Comparison of ENCODE assay signal across 15 cellular contexts in the genomic region with DNA sequence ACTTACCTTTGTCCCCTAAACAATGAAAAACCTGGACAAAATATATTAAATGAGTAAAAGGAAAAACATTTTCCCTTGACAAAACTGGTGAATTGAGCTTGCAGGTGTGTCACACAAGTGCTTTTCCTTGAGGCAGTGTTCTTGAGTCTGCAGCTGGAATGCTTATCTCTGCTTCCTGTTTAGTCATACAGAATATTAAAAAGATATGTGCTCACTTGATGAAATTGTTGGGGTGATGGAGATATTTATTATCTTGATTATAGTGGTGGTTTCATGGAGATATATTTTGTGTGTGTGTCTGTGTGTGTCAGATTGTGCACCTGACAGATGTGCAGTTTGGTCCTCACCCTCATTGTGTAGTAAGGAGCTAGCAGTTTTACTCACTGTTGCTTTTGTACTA. TPM values are rescaled to one million over a fixed set of nuclear protein-coding genes. Genes with fewer than 3 reads are reported as not detected.
DNase-seq lines count a peak whose midpoint lies in the region; ATAC-seq and TF ChIP-seq lines count a peak whose summit lies in the region.
"Had no signal": no experiment of that assay in that cellular context is flagged by ENCODE, and none has a peak within 500 bp of the region (broad histone marks: within the 10 kb centered on the region; RNA-seq: fewer than 3 reads in every experiment).

No MANE protein-coding gene starts in this region.

- no peak for TF ChIP-seq RAD21 in IMR-90 (IDR thresholded peaks at IDR 0.05; ENCODE audit: low read length)

- no peak overlapping the region for H3K56ac ChIP-seq in IMR-90 (ENCODE audit: extremely low read depth, insufficient read depth, low read length)

- H3K36me3 Mint-ChIP-seq in CD4-positive, CD25-positive, alpha-beta regulatory T cell, result peaks cover 36% of the 10 kb centered on the region

- no peak overlapping the region for H4K5ac ChIP-seq in IMR-90 (ENCODE audit: low read depth, low read length)

- H2AK9ac ChIP-seq in IMR-90 (replicated peaks; ENCODE audit: low read depth, low read length, poor library complexity), result no peak overlapping the region

- TF ChIP-seq CTCF in IMR-90 (conservative IDR thresholded peaks at IDR 0.05; ENCODE audit: low read depth, low read length) (no peak), cardiac fibroblast (IDR thresholded peaks at IDR 0.05; ENCODE audit: low read depth, low read length) (no peak)

- peak overlapping the region in 3 of 4 donors; percentile 32 to 99 (median 85) for H3K4me3 Mint-ChIP-seq in CD4-positive, CD25-positive, alpha-beta regulatory T cell

- H3K27me3 ChIP-seq in CD4-positive, CD25-positive, alpha-beta regulatory T cell (ENCODE audit: control insufficient read depth, insufficient read depth, low read length), result no peaks in the 10 kb centered on the region
- no peaks in the 10 kb centered on the region for H3K27me3 ChIP-seq in IMR-90 (ENCODE audit: control insufficient read depth, insufficient read depth, low read length)
- H3K27me3 ChIP-seq: colonic mucosa, esophagus muscularis mucosa had no signal

- peaks cover 33 to 62% (median 52%) of the 10 kb centered on the region in 4 donors for H3K4me1 Mint-ChIP-seq in CD4-positive, CD25-positive, alpha-beta regulatory T cell

- dilution Hi-C loops in IMR-90 (cut with HindIII; ENCODE audit: low sequenced_read_pairs, unreplicated experiment), result no loop called here

- DNase-seq in CD4-positive, CD25-positive, alpha-beta regulatory T cell, result no peak
- peak; percentile 71 for DNase-seq in IMR-90
- peak; percentile 20 to 43 for DNase-seq in cardiac fibroblast (ENCODE audit: low read depth in 2 of 2)
- peak; percentile 63 for DNase-seq in kidney tubule cell (ENCODE audit: low spot score)
- no peak for DNase-seq in caudate nucleus (lab: John Stamatoyannopoulos, UW)
- DNase-seq in NCI-H748 (lab: John Stamatoyannopoulos, UW; ENCODE audit: unreplicated experiment), result no peak
- DNase-seq: activated CD4-positive, alpha-beta T cell treated with anti-CD3 and anti-CD28 coated beads, Interleukin-2, amount 50 U/mL, for 48 hours; colonic mucosa; left ventricle myocardium superior; NCI-H146; NCI-H345 had no signal

- H2AFZ ChIP-seq in IMR-90 (replicated peaks; ENCODE audit: low read length, poor library complexity), result no peak overlapping the region

- H3K9me3 Mint-ChIP-seq in CD4-positive, CD25-positive, alpha-beta regulatory T cell, result no peaks in the 10 kb centered on the region

- H3K27ac Mint-ChIP-seq in CD4-positive, CD25-positive, alpha-beta regulatory T cell, result no peak overlapping the region

- TF ChIP-seq POLR2A in IMR-90 (IDR thresholded peaks at IDR 0.05; ENCODE audit: low read depth, low read length), result no peak

- H3K9me3 ChIP-seq in CD4-positive, CD25-positive, alpha-beta regulatory T cell (ENCODE audit: control insufficient read depth in 2 of 2, low read length in 2 of 2), result no peaks in the 10 kb centered on the region
- no peaks in the 10 kb centered on the region for H3K9me3 ChIP-seq in IMR-90 (ENCODE audit: control insufficient read depth, insufficient read depth, low read length)
- H3K9me3 ChIP-seq: colonic mucosa, esophagus muscularis mucosa had no signal

- no peaks in the 10 kb centered on the region for H3K27me3 Mint-ChIP-seq in CD4-positive, CD25-positive, alpha-beta regulatory T cell

- H3K4me1 ChIP-seq in CD4-positive, CD25-positive, alpha-beta regulatory T cell (ENCODE audit: control insufficient read depth, insufficient read depth, low read length, poor library complexity, severe bottlenecking), result peaks cover 33% of the 10 kb centered on the region
- peaks cover 7% of the 10 kb centered on the region for H3K4me1 ChIP-seq in IMR-90 (ENCODE audit: control insufficient read depth, insufficient read depth, low read length)
- H3K4me1 ChIP-seq: colonic mucosa had no signal

- H2BK15ac ChIP-seq in IMR-90 (ENCODE audit: low read depth, low read length), result no peak overlapping the region

- H2BK20ac ChIP-seq in IMR-90 (ENCODE audit: low read depth, low read length), result no peak overlapping the region

- no peak overlapping the region for H3K4me2 ChIP-seq in IMR-90 (ENCODE audit: low read depth, low read length)
- H3K4me2 ChIP-seq: KMS-11 had no signal

- H2AK5ac ChIP-seq in IMR-90 (ENCODE audit: low read depth, low read length), result no peak overlapping the region

- POLR2A ChIA-PET in IMR-90 (lab: Charles Lee; ENCODE audit: unreplicated experiment), result no interaction called here

- H4K8ac ChIP-seq in IMR-90 (ENCODE audit: low read depth in 2 of 2, low read length in 2 of 2), result no peak overlapping the region

- no peak for ATAC-seq in CD4-positive, CD25-positive, alpha-beta regulatory T cell (ENCODE audit: low read depth in 2 of 2)
- ATAC-seq in IMR-90 (ENCODE audit: low read depth), result no peak
- ATAC-seq in HG02981 (IDR thresholded peaks at IDR 0.05; ENCODE audit: unreplicated experiment), result no peak
- no peak for ATAC-seq in HG03159 (IDR thresholded peaks at IDR 0.05; ENCODE audit: unreplicated experiment)
- ATAC-seq: left ventricle myocardium superior had no signal

- intact Hi-C loops in IMR-90 (cut with micrococcal nuclease), result no loop called here

- H2BK5ac ChIP-seq in IMR-90 (ENCODE audit: low read depth, low read length, poor library complexity, severe bottlenecking), result no peak overlapping the region

- no peak overlapping the region for H3K18ac ChIP-seq in IMR-90 (ENCODE audit: low read depth, low read length)

- no peak overlapping the region for H3K27ac ChIP-seq in CD4-positive, CD25-positive, alpha-beta regulatory T cell (ENCODE audit: insufficient read depth, low read length, poor library complexity, severe bottlenecking)
- H3K27ac ChIP-seq in IMR-90 (ENCODE audit: insufficient read depth, low read length) (no peak overlapping the region), caudate nucleus (ENCODE audit: low read depth, low read length) (no peak overlapping the region)
- H3K27ac ChIP-seq: colonic mucosa, esophagus muscularis mucosa, KMS-11 had no signal

- no TSS peak for BruUV-seq in IMR-90 (replicated peaks; lab: Mats Ljungman, UMichigan)

- H3K9ac ChIP-seq in IMR-90 (ENCODE audit: low read depth, low read length), result no peak overlapping the region
- H3K9ac ChIP-seq: KMS-11 had no signal

- no peak overlapping the region for H2BK120ac ChIP-seq in IMR-90 (ENCODE audit: low read depth, low read length)

- H4K20me1 ChIP-seq in IMR-90 (ENCODE audit: insufficient read depth, low read length), result no peaks in the 10 kb centered on the region

- CTCF ChIA-PET in IMR-90 (lab: Yijun Ruan, JAX), result no interaction called here

- H3K4me3 ChIP-seq in CD4-positive, CD25-positive, alpha-beta regulatory T cell (ENCODE audit: low read depth, low read length), result no peak overlapping the region
- no peak overlapping the region for H3K4me3 ChIP-seq in IMR-90 (ENCODE audit: insufficient read depth, low read depth, low read length)
- H3K4me3 ChIP-seq in cardiac fibroblast (replicated peaks in 1 of 2; ENCODE audit: low read depth in 2 of 2, low read length in 2 of 2), result no peak overlapping the region
- H3K4me3 ChIP-seq: colonic mucosa, esophagus muscularis mucosa had no signal

- 0 out of 2 replicates have a peak overlapping the region, but pooled peaks have one; percentile 27 for H3K4ac ChIP-seq in IMR-90 (ENCODE audit: low read depth, low read length)

- peaks cover 35% of the 10 kb centered on the region for H3K36me3 ChIP-seq in CD4-positive, CD25-positive, alpha-beta regulatory T cell (ENCODE audit: control insufficient read depth, insufficient read depth, low read length)
- peaks cover 11% of the 10 kb centered on the region for H3K36me3 ChIP-seq in IMR-90 (ENCODE audit: control insufficient read depth, insufficient read depth, low read length)

- in situ Hi-C loops in IMR-90 (cut with MboI; ENCODE audit: low sequenced_read_pairs), result no loop called here

- peaks cover 6% of the 10 kb centered on the region for H3K9me1 ChIP-seq in IMR-90 (ENCODE audit: insufficient read depth, low read length)

- H3K79me1 ChIP-seq in IMR-90 (ENCODE audit: low read depth in 1 of 2, low read length in 2 of 2), result peaks cover 30 to 43% of the 10 kb centered on the region in 2 experiments

- no peak overlapping the region for H3K23ac ChIP-seq in IMR-90 (ENCODE audit: low read depth, low read length)

- H4K91ac ChIP-seq in IMR-90 (ENCODE audit: insufficient read depth, low read depth, low read length), result no peak overlapping the region

- H3K14ac ChIP-seq in IMR-90 (replicated peaks; ENCODE audit: low read depth, low read length), result no peak overlapping the region

TF ChIP-seq in IMR-90, 13 proteins besides CTCF, POLR2A, EP300 and RAD21:
- TF ChIP-seq CEBPB (IDR thresholded peaks at IDR 0.05; ENCODE audit: low read depth, low read length) (no peak), MAZ (IDR thresholded peaks at IDR 0.05; ENCODE audit: borderline replicate concordance, low read depth, low read length) (no peak), MXI1 (IDR thresholded peaks at IDR 0.05; ENCODE audit: borderline replicate concordance, low read depth, low read length) (no peak), NFE2L2 (IDR thresholded peaks at IDR 0.05; ENCODE audit: low read depth, low read length) (no peak), CHD1 (IDR thresholded peaks at IDR 0.05; ENCODE audit: low read depth, low read length) (no peak), MAFK (IDR thresholded peaks at IDR 0.05; ENCODE audit: low read depth, low read length) (no peak), RFX5 (IDR thresholded peaks at IDR 0.05; ENCODE audit: low read depth, low read length) (no peak), SMC3 (IDR thresholded peaks at IDR 0.05; ENCODE audit: low read depth, low read length) (no peak), RCOR1 (IDR thresholded peaks at IDR 0.05; ENCODE audit: insufficient replicate concordance, low read length) (no peak)
- TF ChIP-seq, protein P1, sequence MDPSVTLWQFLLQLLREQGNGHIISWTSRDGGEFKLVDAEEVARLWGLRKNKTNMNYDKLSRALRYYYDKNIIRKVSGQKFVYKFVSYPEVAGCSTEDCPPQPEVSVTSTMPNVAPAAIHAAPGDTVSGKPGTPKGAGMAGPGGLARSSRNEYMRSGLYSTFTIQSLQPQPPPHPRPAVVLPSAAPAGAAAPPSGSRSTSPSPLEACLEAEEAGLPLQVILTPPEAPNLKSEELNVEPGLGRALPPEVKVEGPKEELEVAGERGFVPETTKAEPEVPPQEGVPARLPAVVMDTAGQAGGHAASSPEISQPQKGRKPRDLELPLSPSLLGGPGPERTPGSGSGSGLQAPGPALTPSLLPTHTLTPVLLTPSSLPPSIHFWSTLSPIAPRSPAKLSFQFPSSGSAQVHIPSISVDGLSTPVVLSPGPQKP (IDR thresholded peaks at IDR 0.05; ENCODE audit: borderline replicate concordance, low read depth, low read length), result no peak

RNA-seq across cellular contexts. Expression of a gene that starts 3.3 kb away (rescaled TPM):
- 23.9 TPM for total RNA-seq in CD4-positive, CD25-positive, alpha-beta regulatory T cell
- 10 to 100 TPM in 3 of 4 donors, 1 to 10 TPM in 1; 9.1 to 13.9 (median 11.0) TPM for polyA plus RNA-seq in CD4-positive, CD25-positive, alpha-beta regulatory T cell
- 19.9 and 26.9 TPM in 2 replicates for total RNA-seq in IMR-90 (2012; rRNA removed)
- 7.2 and 8.4 TPM in 2 replicates for polyA plus RNA-seq in IMR-90 (2012; rRNA removed)
- polyA plus RNA-seq in IMR-90 (2012; cell fraction: cytosol; rRNA removed), result 1.4 and 2.6 TPM in 2 replicates
- polyA plus RNA-seq in IMR-90 (2012; cell fraction: nucleus; rRNA removed; ENCODE audit: low replicate concordance), result 0.98 and 9.0 TPM in 2 replicates

Comparison
In these comparisons a context has a peak if more than half of its experiments do, and no peak if none do; other contexts are left out.
1. DNase-seq: peak in IMR-90 (single experiment), cardiac fibroblast (2 of 2) and kidney tubule cell (single experiment); none in CD4-positive, CD25-positive, alpha-beta regulatory T cell (0 of 3), caudate nucleus (0 of 61) and NCI-H748 (single experiment).